Comparison of ENCODE assay signal across 22 cellular contexts in genomic region chr12:304815-305214, GRCh38. TPM values are rescaled to one million over a fixed set of nuclear protein-coding genes. Genes with fewer than 3 reads are reported as not detected.
DNase-seq lines count a peak whose midpoint lies in the region; ATAC-seq and TF ChIP-seq lines count a peak whose summit lies in the region.
"Had no signal": no experiment of that assay in that cellular context is flagged by ENCODE, and none has a peak within 500 bp of the region (broad histone marks: within the 10 kb centered on the region; RNA-seq: fewer than 3 reads in every experiment).

No MANE protein-coding gene starts in this region.

- no peaks in the 10 kb centered on the region for H3K9me3 Mint-ChIP-seq in immature natural killer cell

- DNase-seq in DMS79 (lab: John Stamatoyannopoulos, UW) = peak; percentile 26
- DNase-seq in T-helper 17 cell = no peak
- no peak for DNase-seq in immature natural killer cell
- no peak for DNase-seq in NCI-H526 (lab: John Stamatoyannopoulos, UW)
- no peak for DNase-seq in NCI-H446 treated with DMSO at 0.1 percent for 48 hours (lab: John Stamatoyannopoulos, UW)
- DNase-seq in lower leg skin (ENCODE audit: low spot score in 2 of 2) = no peak
- DNase-seq: activated CD4-positive, alpha-beta T cell treated with anti-CD3 and anti-CD28 coated beads for 1 hour; CD4-positive, alpha-beta memory T cell; DMS153; KBM-7; NCI-H1930; stimulated activated naive CD8-positive, alpha-beta T cell treated with anti-CD3 and anti-CD28 coated beads, Interleukin-15, Interleukin-2, amounts not matched to agents 100 U/mL and 50 U/mL, for 24 hours; SW 1271; tibial artery had no signal

- POLR2A ChIA-PET in HEK293 (lab: Yijun Ruan, JAX) = no interaction called here

- intact Hi-C loops in lower leg skin (cut with DNase I; ENCODE audit: low total_unique reads) = no loop called here

- H3K27ac ChIP-seq in HEK293 (ENCODE audit: extremely low read depth, low read depth, low read length) = no peak overlapping the region; the same call in 1 of the 2 replicates
- H3K27ac ChIP-seq: coronary artery, prostate gland, tibial artery had no signal

- H3K4me1 Mint-ChIP-seq in T-helper 17 cell (peaks cover 37% of the 10 kb centered on the region), immature natural killer cell (peaks cover 49 to 59% of the 10 kb centered on the region in 2 donors)

- H3K4me3 Mint-ChIP-seq in T-helper 17 cell (no peak overlapping the region), immature natural killer cell (no peak overlapping the region)
- H3K4me3 Mint-ChIP-seq: brain had no signal

- ATAC-seq in T-helper 17 cell = no peak
- ATAC-seq in GM21717 (IDR thresholded peaks at IDR 0.05; ENCODE audit: unreplicated experiment) = no peak
- ATAC-seq: activated naive CD4-positive, alpha-beta T cell treated with anti-CD3 and anti-CD28 coated beads, Interleukin-2, amount 50 U/mL, for 72 hours; Right ventricle myocardium inferior; stimulated activated naive CD8-positive, alpha-beta T cell treated with anti-CD3 and anti-CD28 coated beads, Interleukin-15, Interleukin-2, amounts not matched to agents 100 U/mL and 50 U/mL, for 24 hours had no signal

- 0 out of 2 replicates have a peak, but pooled peaks cover 2% of the 10 kb centered on the region for H3K4me1 ChIP-seq in HEK293 (ENCODE audit: control insufficient read depth, insufficient read depth, low read length)
- H3K4me1 ChIP-seq: tibial artery had no signal

- H3K9me3 ChIP-seq in HEK293 (ENCODE audit: control insufficient read depth, insufficient read depth, low read depth, low read length) (no peaks in the 10 kb centered on the region), T-helper 17 cell (ENCODE audit: control insufficient read depth, low read length, poor library complexity, severe bottlenecking) (no peaks in the 10 kb centered on the region)
- H3K9me3 ChIP-seq: prostate gland had no signal

- H3K36me3 ChIP-seq in HEK293 (ENCODE audit: control insufficient read depth in 2 of 2, insufficient read depth in 1 of 2, low read length in 2 of 2) = peaks cover 34 to 68% of the 10 kb centered on the region in 2 experiments

- no peak overlapping the region for H3K4me3 ChIP-seq in HEK293 (ENCODE audit: low read depth, low read length)
- H3K4me3 ChIP-seq in lower leg skin (ENCODE audit: low read depth, poor library complexity, severe bottlenecking) = no peak overlapping the region
- H3K4me3 ChIP-seq: coronary artery, prostate gland, skin epidermis, tibial artery had no signal

- TF ChIP-seq CTCF in HEK293 (tag by site-specific recombination; IDR thresholded peaks at IDR 0.05) (no peak), lower leg skin (IDR thresholded peaks at IDR 0.05) (no peak)

- TF ChIP-seq POLR2A in lower leg skin (IDR thresholded peaks at IDR 0.05) = no peak

- 51 to 61% methylated on average over 5 of the region's 5 CpGs for WGBS in lower leg skin, 2 donors

- H3K27ac Mint-ChIP-seq in T-helper 17 cell (peak overlapping the region; percentile 57), immature natural killer cell (peak overlapping the region in 4 of 6 donors; percentile 1 to 79 (median 50))
- H3K27ac Mint-ChIP-seq: activated naive CD4-positive, alpha-beta T cell treated with anti-CD3 and anti-CD28 coated beads, Interleukin-2, amount 50 U/mL, for 72 hours had no signal

- H3K36me3 Mint-ChIP-seq in T-helper 17 cell (ENCODE audit: low read depth) (peaks cover 19% of the 10 kb centered on the region), immature natural killer cell (peaks cover 40 to 74% (median 44%) of the 10 kb centered on the region in 3 donors)

- H3K27me3 Mint-ChIP-seq in T-helper 17 cell = no peaks in the 10 kb centered on the region
- H3K27me3 Mint-ChIP-seq in immature natural killer cell (ENCODE audit: low read depth in 3 of 3) = peaks cover 0 to 3% (median 0%) of the 10 kb centered on the region in 3 donors
- H3K27me3 Mint-ChIP-seq: CD4-positive, alpha-beta memory T cell had no signal

- CTCF ChIA-PET in HEK293 (lab: Yijun Ruan, JAX) = no interaction called here

TF ChIP-seq in HEK293, 187 proteins besides CTCF, POLR2A, EP300 and RAD21:
- TF ChIP-seq, protein P1, sequence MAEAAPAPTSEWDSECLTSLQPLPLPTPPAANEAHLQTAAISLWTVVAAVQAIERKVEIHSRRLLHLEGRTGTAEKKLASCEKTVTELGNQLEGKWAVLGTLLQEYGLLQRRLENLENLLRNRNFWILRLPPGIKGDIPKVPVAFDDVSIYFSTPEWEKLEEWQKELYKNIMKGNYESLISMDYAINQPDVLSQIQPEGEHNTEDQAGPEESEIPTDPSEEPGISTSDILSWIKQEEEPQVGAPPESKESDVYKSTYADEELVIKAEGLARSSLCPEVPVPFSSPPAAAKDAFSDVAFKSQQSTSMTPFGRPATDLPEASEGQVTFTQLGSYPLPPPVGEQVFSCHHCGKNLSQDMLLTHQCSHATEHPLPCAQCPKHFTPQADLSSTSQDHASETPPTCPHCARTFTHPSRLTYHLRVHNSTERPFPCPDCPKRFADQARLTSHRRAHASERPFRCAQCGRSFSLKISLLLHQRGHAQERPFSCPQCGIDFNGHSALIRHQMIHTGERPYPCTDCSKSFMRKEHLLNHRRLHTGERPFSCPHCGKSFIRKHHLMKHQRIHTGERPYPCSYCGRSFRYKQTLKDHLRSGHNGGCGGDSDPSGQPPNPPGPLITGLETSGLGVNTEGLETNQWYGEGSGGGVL (tag by site-specific recombination; IDR thresholded peaks at IDR 0.05) = no peak
- 0 out of 2 replicates have a peak, but pooled peaks have one; percentile 12 for TF ChIP-seq OSR2 (tag by site-specific recombination; IDR thresholded peaks at IDR 0.05)

RNA-seq across cellular contexts. Expression of gene SLC6A13, which starts 42.2 kb away (rescaled TPM):
- total RNA-seq in T-helper 17 cell = under 1 TPM; 0.26 to 0.72 TPM
- polyA plus RNA-seq in immature natural killer cell = under 1 TPM in 1 of 3 donors, not detected in 2; 0.16 TPM
- total RNA-seq in lower leg skin = not detected
- total RNA-seq: activated naive CD4-positive, alpha-beta T cell treated with anti-CD3 and anti-CD28 coated beads, Interleukin-2, amount 50 U/mL, for 72 hours had no signal
